1 cellular context compared by ENCODE assay signal in the genomic region with DNA sequence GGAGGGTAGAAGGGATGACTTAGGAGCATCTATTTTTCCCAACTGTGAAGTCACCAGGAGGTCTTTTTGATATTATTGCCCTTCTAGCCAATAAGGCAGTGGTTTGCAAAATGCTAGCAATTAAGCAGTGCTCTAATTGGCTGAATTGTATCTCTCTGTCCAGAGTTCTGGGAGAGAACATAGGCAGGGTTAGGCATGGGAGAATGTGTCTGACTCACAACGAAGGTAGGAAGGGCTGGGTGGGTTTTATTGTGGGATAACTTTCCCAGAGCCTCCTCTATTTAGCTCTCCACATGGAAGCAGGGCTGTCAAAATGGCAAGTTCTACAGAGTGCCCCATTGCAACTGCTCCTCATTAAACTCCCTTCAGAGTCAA.
TF ChIP-seq lines count a peak whose summit lies in the region.

No MANE protein-coding gene starts in this region.

TF ChIP-seq in SK-N-SH treated with all-trans-retinoic acid at 6 μM for 48 hours, 23 proteins besides CTCF, POLR2A, EP300 and RAD21 (continued from another document):
- TF ChIP-seq, protein P1, sequence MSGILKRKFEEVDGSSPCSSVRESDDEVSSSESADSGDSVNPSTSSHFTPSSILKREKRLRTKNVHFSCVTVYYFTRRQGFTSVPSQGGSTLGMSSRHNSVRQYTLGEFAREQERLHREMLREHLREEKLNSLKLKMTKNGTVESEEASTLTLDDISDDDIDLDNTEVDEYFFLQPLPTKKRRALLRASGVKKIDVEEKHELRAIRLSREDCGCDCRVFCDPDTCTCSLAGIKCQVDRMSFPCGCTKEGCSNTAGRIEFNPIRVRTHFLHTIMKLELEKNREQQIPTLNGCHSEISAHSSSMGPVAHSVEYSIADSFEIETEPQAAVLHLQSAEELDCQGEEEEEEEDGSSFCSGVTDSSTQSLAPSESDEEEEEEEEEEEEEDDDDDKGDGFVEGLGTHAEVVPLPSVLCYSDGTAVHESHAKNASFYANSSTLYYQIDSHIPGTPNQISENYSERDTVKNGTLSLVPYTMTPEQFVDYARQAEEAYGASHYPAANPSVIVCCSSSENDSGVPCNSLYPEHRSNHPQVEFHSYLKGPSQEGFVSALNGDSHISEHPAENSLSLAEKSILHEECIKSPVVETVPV (CRISPR knock-in tag; IDR thresholded peaks at IDR 0.05): no peak
